1 cellular context compared by ENCODE assay signal in the genomic region with DNA sequence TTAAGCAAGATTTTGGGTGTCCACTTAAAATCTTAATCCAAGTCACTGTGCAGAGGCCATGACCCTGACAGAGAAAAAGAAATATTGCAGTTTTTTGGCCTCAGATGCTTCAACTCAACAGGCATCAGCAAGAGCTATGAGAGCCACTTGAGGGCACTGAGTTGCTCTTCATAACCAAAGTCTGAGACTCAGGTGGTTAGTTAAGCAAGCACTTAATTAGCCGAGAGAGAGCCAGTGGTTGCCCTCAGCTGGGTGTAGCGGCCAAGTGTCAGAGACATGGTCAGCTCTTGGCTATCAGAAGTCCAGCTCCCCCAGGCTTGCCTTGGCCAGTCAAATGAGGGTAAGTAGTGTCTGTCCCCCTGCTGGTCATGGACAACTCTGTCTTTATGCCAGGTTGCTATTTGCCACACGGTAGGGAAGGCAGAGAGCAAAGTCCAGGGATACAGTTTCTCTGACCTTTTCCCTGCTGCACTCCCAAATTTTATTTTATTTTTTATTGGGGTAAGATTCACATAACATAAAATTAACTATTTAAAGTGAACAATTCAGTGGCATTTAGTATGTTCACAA.
TF ChIP-seq lines count a peak whose summit lies in the region.

No MANE protein-coding gene starts in this region.

TF ChIP-seq in HCT116, 20 proteins besides CTCF, POLR2A, EP300 and RAD21 (continued from another document):
- TF ChIP-seq, protein P1, sequence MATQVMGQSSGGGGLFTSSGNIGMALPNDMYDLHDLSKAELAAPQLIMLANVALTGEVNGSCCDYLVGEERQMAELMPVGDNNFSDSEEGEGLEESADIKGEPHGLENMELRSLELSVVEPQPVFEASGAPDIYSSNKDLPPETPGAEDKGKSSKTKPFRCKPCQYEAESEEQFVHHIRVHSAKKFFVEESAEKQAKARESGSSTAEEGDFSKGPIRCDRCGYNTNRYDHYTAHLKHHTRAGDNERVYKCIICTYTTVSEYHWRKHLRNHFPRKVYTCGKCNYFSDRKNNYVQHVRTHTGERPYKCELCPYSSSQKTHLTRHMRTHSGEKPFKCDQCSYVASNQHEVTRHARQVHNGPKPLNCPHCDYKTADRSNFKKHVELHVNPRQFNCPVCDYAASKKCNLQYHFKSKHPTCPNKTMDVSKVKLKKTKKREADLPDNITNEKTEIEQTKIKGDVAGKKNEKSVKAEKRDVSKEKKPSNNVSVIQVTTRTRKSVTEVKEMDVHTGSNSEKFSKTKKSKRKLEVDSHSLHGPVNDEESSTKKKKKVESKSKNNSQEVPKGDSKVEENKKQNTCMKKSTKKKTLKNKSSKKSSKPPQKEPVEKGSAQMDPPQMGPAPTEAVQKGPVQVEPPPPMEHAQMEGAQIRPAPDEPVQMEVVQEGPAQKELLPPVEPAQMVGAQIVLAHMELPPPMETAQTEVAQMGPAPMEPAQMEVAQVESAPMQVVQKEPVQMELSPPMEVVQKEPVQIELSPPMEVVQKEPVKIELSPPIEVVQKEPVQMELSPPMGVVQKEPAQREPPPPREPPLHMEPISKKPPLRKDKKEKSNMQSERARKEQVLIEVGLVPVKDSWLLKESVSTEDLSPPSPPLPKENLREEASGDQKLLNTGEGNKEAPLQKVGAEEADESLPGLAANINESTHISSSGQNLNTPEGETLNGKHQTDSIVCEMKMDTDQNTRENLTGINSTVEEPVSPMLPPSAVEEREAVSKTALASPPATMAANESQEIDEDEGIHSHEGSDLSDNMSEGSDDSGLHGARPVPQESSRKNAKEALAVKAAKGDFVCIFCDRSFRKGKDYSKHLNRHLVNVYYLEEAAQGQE (IDR thresholded peaks at IDR 0.05; ENCODE audit: low read depth) = no peak
- TF ChIP-seq EZH2 (IDR thresholded peaks at IDR 0.05) = no peak
- TF ChIP-seq, protein P2, sequence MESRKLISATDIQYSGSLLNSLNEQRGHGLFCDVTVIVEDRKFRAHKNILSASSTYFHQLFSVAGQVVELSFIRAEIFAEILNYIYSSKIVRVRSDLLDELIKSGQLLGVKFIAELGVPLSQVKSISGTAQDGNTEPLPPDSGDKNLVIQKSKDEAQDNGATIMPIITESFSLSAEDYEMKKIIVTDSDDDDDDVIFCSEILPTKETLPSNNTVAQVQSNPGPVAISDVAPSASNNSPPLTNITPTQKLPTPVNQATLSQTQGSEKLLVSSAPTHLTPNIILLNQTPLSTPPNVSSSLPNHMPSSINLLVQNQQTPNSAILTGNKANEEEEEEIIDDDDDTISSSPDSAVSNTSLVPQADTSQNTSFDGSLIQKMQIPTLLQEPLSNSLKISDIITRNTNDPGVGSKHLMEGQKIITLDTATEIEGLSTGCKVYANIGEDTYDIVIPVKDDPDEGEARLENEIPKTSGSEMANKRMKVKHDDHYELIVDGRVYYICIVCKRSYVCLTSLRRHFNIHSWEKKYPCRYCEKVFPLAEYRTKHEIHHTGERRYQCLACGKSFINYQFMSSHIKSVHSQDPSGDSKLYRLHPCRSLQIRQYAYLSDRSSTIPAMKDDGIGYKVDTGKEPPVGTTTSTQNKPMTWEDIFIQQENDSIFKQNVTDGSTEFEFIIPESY (IDR thresholded peaks at IDR 0.05; ENCODE audit: extremely low read depth, insufficient replicate concordance, low read length) = no peak
- no peak for TF ChIP-seq CBX3 (IDR thresholded peaks at IDR 0.05; ENCODE audit: low read depth)
- no peak for TF ChIP-seq POLR2AphosphoS5 (IDR thresholded peaks at IDR 0.05; ENCODE audit: low read depth, low read length)
- no peak for TF ChIP-seq ZFX (IDR thresholded peaks at IDR 0.05)
- no peak for TF ChIP-seq TCF7L2 (IDR thresholded peaks at IDR 0.05; ENCODE audit: borderline replicate concordance, extremely low read depth, insufficient read depth, insufficient read length)
- TF ChIP-seq YY1 (IDR thresholded peaks at IDR 0.05; ENCODE audit: extremely low read depth, insufficient replicate concordance, low read depth, low read length) = no peak
- TF ChIP-seq, protein P3, sequence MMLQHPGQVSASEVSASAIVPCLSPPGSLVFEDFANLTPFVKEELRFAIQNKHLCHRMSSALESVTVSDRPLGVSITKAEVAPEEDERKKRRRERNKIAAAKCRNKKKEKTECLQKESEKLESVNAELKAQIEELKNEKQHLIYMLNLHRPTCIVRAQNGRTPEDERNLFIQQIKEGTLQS (IDR thresholded peaks at IDR 0.05) = no peak
- TF ChIP-seq, protein P4, sequence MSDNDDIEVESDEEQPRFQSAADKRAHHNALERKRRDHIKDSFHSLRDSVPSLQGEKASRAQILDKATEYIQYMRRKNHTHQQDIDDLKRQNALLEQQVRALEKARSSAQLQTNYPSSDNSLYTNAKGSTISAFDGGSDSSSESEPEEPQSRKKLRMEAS (IDR thresholded peaks at IDR 0.05) = no peak
- TF ChIP-seq EZH2phosphoT487 (IDR thresholded peaks at IDR 0.05; ENCODE audit: borderline replicate concordance) = no peak
